ENCODE assay signal across 20 cellular contexts in the genomic region with DNA sequence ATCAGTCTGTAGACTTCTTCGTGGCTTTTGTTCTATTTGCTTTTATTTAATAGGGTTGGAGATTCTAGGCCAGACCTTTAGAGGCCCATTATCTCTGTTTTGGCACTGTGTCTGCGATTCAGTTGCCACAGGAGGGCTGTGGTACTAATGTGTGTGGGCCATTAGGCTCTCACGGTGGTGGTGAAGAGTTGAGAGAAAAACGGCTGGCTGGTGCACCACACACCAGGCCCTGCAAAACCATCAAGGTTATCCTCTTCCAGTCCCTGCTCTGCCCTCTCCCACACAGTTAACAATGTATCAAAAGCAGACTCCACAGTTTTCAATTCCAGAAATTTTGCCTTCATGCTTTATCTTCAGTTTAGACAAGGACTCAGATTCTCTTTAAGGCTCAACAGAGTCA.
"Had no signal": no experiment of that assay in that cellular context is flagged by ENCODE, and none has a peak within 500 bp of the region (broad histone marks: within the 10 kb centered on the region; RNA-seq: fewer than 3 reads in every experiment).

No MANE protein-coding gene starts in this region.

- H2AFZ ChIP-seq: neural progenitor cell had no signal

- H3K27ac ChIP-seq: body of pancreas, heart right ventricle, neural progenitor cell, psoas muscle, transverse colon, WERI-Rb-1 had no signal

- H3K36me3 Mint-ChIP-seq: activated naive CD8-positive, alpha-beta T cell treated with anti-CD3 and anti-CD28 coated beads for 36 hours; memory B cell; naive B cell had no signal

- H3K27ac Mint-ChIP-seq: activated CD4-positive, alpha-beta T cell treated with anti-CD3 and anti-CD28 coated beads for 36 hours; activated naive CD8-positive, alpha-beta T cell treated with anti-CD3 and anti-CD28 coated beads for 36 hours; memory B cell; naive B cell; neural progenitor cell; stimulated activated naive CD8-positive, alpha-beta T cell treated with anti-CD3 and anti-CD28 coated beads, Interleukin-15, Interleukin-2, amounts not matched to agents 100 ng/mL and 50 ng/mL, for 24 hours had no signal

- H3K27me3 ChIP-seq: body of pancreas, esophagus muscularis mucosa, heart right ventricle, neural progenitor cell, transverse colon had no signal

- H3K4me2 ChIP-seq: neural progenitor cell had no signal

- H3K4me3 ChIP-seq: body of pancreas, esophagus muscularis mucosa, heart right ventricle, mucosa of descending colon, neural progenitor cell, psoas muscle, transverse colon had no signal

- H3K4me1 ChIP-seq: body of pancreas, neural progenitor cell, psoas muscle, transverse colon had no signal

- H3K36me3 ChIP-seq: neural progenitor cell, transverse colon had no signal

- H3K4me1 Mint-ChIP-seq: activated CD4-positive, alpha-beta T cell treated with anti-CD3 and anti-CD28 coated beads for 36 hours; activated naive CD8-positive, alpha-beta T cell treated with anti-CD3 and anti-CD28 coated beads for 36 hours; memory B cell; naive B cell; neural progenitor cell had no signal

- H3K9me3 ChIP-seq: body of pancreas, esophagus muscularis mucosa, heart right ventricle, mucosa of descending colon, psoas muscle, transverse colon had no signal

- DNase-seq: activated CD4-positive, alpha-beta T cell treated with anti-CD3 and anti-CD28 coated beads for 36 hours; activated CD4-positive, alpha-beta T cell treated with anti-CD3 and anti-CD28 coated beads, Interleukin-2, amount 50 U/mL, for 48 hours; activated naive CD8-positive, alpha-beta T cell treated with anti-CD3 and anti-CD28 coated beads for 36 hours; activated T-cell treated with anti-CD3 and anti-CD28 coated beads for 4 hours; amniotic stem cell; body of pancreas; dermis blood vessel endothelial cell; effector memory CD4-positive, alpha-beta T cell; heart right ventricle; mucosa of descending colon; naive B cell; psoas muscle; right cardiac atrium; stimulated activated CD4-positive, alpha-beta T cell treated with anti-CD3 and anti-CD28 coated beads, Interleukin-2, amount 100 ng/mL, for 24 hours; transverse colon; WERI-Rb-1 had no signal

- H3K9me3 Mint-ChIP-seq: activated naive CD8-positive, alpha-beta T cell treated with anti-CD3 and anti-CD28 coated beads for 36 hours; memory B cell; neural progenitor cell; stimulated activated naive CD8-positive, alpha-beta T cell treated with anti-CD3 and anti-CD28 coated beads, Interleukin-15, Interleukin-2, amounts not matched to agents 100 ng/mL and 50 ng/mL, for 24 hours had no signal

- H3K27me3 Mint-ChIP-seq: activated CD4-positive, alpha-beta T cell treated with anti-CD3 and anti-CD28 coated beads for 36 hours; activated naive CD8-positive, alpha-beta T cell treated with anti-CD3 and anti-CD28 coated beads for 36 hours; memory B cell; naive B cell; stimulated activated naive CD8-positive, alpha-beta T cell treated with anti-CD3 and anti-CD28 coated beads, Interleukin-15, Interleukin-2, amounts not matched to agents 100 ng/mL and 50 ng/mL, for 24 hours had no signal

- H3K9ac ChIP-seq: neural progenitor cell had no signal

- H3K4me3 Mint-ChIP-seq: activated CD4-positive, alpha-beta T cell treated with anti-CD3 and anti-CD28 coated beads for 36 hours; activated naive CD8-positive, alpha-beta T cell treated with anti-CD3 and anti-CD28 coated beads for 36 hours; memory B cell; naive B cell; neural progenitor cell; stimulated activated naive CD8-positive, alpha-beta T cell treated with anti-CD3 and anti-CD28 coated beads, Interleukin-15, Interleukin-2, amounts not matched to agents 100 ng/mL and 50 ng/mL, for 24 hours had no signal

- ATAC-seq: activated CD4-positive, alpha-beta T cell treated with anti-CD3 and anti-CD28 coated beads for 36 hours; body of pancreas; heart right ventricle; mucosa of descending colon; psoas muscle; right cardiac atrium had no signal
